ENCODE assay signal across 8 cellular contexts in genomic region chr17:81518785-81519283, GRCh38. TPM values are rescaled to one million over a fixed set of nuclear protein-coding genes. Genes with fewer than 3 reads are reported as not detected.
DNase-seq lines count a peak whose midpoint lies in the region; ATAC-seq and TF ChIP-seq lines count a peak whose summit lies in the region.

No MANE protein-coding gene starts in this region.

- H3K9me3 ChIP-seq in PC-9 (ENCODE audit: insufficient read depth, low read depth), result no peaks in the 10 kb centered on the region
- H3K9me3 ChIP-seq in endodermal cell (ENCODE audit: control insufficient read depth, low read length), result no peaks in the 10 kb centered on the region

- H3K9me3 Mint-ChIP-seq in endodermal cell (no peaks in the 10 kb centered on the region), naive B cell (no peaks in the 10 kb centered on the region)

- peaks cover 20% of the 10 kb centered on the region for H3K4me1 Mint-ChIP-seq in endodermal cell
- peaks cover 12 to 44% (median 41%) of the 10 kb centered on the region in 3 donors for H3K4me1 Mint-ChIP-seq in naive B cell

- peak overlapping the region; percentile 80 for H3K4me2 ChIP-seq in PC-9

- CTCF ChIA-PET in PC-9 (lab: Charles Lee), result interaction anchor here (0.9 kb wide), 1 partner anchor 19 kb away, joined by 4 read pairs; no protein-coding TSS in a partner anchor

- peaks cover 5% of the 10 kb centered on the region for H3K36me3 Mint-ChIP-seq in endodermal cell (ENCODE audit: low read depth)
- H3K36me3 Mint-ChIP-seq in naive B cell, result no peaks in the 10 kb centered on the region

- H3K27ac ChIP-seq in PC-9, result peak overlapping the region; percentile 26; the same call in 1 of the 2 replicates
- H3K27ac ChIP-seq in endodermal cell (ENCODE audit: low read depth, low read length), result no peak overlapping the region

- H3K27me3 ChIP-seq in PC-9 (ENCODE audit: insufficient read depth, low read depth), result no peaks in the 10 kb centered on the region
- peaks cover 8% of the 10 kb centered on the region for H3K27me3 ChIP-seq in endodermal cell (ENCODE audit: control insufficient read depth, insufficient read depth, low read length, poor library complexity, severe bottlenecking)

- H3K4me1 ChIP-seq in PC-9 (replicated peaks; ENCODE audit: insufficient read depth) (peaks cover 25% of the 10 kb centered on the region), endodermal cell (ENCODE audit: control insufficient read depth, insufficient read depth, low read length) (peaks cover 17% of the 10 kb centered on the region)

- H3F3A ChIP-seq in PC-9 (ENCODE audit: insufficient read depth, low read depth), result peaks cover 23% of the 10 kb centered on the region

- peaks cover 20% of the 10 kb centered on the region for H3K79me2 ChIP-seq in PC-9 (ENCODE audit: low read depth)

- BruUV-seq in PC-9 (replicated peaks; lab: Mats Ljungman, UMichigan), result no TSS peak

- H3K27ac Mint-ChIP-seq in endodermal cell, result no peak overlapping the region
- peak overlapping the region in 3 of 6 donors; percentile 95 to 99 (median 96) for H3K27ac Mint-ChIP-seq in naive B cell

- H3K4me3 Mint-ChIP-seq in endodermal cell (peak overlapping the region; percentile 43), naive B cell (peak overlapping the region; percentile 93 to 97 (median 96))

- peak overlapping the region; percentile 65; the same call in 1 of the 2 replicates for H3K4me3 ChIP-seq in PC-9
- H3K4me3 ChIP-seq in endodermal cell (ENCODE audit: low read length), result peak overlapping the region; percentile 71

- TF ChIP-seq CTCF in PC-9 (conservative IDR thresholded peaks at IDR 0.05), result no peak
- TF ChIP-seq CTCF in endodermal cell (conservative IDR thresholded peaks at IDR 0.05), result no peak

- H4K20me1 ChIP-seq in PC-9 (ENCODE audit: insufficient read depth), result no peaks in the 10 kb centered on the region

- no peak overlapping the region for H2AFZ ChIP-seq in PC-9

- DNase-seq in NCI-H1417 (lab: John Stamatoyannopoulos, UW) (peak; percentile 33 to 49 (median 47)), NCI-H1417 treated with DMSO at 0.1 percent for 48 hours (lab: John Stamatoyannopoulos, UW) (no peak), PC-9 (peak in 1 of 2 experiments; percentile 78), endodermal cell (peak; percentile 85), naive B cell (no peak), DMS79 treated with DMSO at 0.1 percent for 48 hours (lab: John Stamatoyannopoulos, UW) (no peak), germinal center (ENCODE audit: low spot score) (no peak)

- intact Hi-C loops in PC-9 (cut with micrococcal nuclease; ENCODE audit: unreplicated experiment), result loop anchor here (1.0 to 2.0 kb wide), 3 partner anchors 34 to 82 kb away; partner anchors contain the start of gene FAAP100

- peaks cover 29% of the 10 kb centered on the region for H3K27me3 Mint-ChIP-seq in endodermal cell (ENCODE audit: insufficient read depth)
- no peaks in the 10 kb centered on the region for H3K27me3 Mint-ChIP-seq in naive B cell

- H3K36me3 ChIP-seq in PC-9 (ENCODE audit: low read depth), result no peaks in the 10 kb centered on the region
- H3K36me3 ChIP-seq in endodermal cell (ENCODE audit: control insufficient read depth, insufficient read depth, low read length), result peaks cover 8% of the 10 kb centered on the region

- H3K9ac ChIP-seq in endodermal cell (ENCODE audit: extremely low read depth, low read length, poor library complexity, severe bottlenecking), result peak overlapping the region; percentile 20

- no peak for ATAC-seq in naive B cell (ENCODE audit: low read depth in 2 of 2)
- ATAC-seq in HG03025 (IDR thresholded peaks at IDR 0.05; ENCODE audit: low FRiP score, unreplicated experiment), result no peak

- no peaks in the 10 kb centered on the region for H3K9me2 ChIP-seq in PC-9 (ENCODE audit: insufficient read depth)

- POLR2A ChIA-PET in PC-9 (lab: Charles Lee; ENCODE audit: unreplicated experiment), result interaction anchor here (0.5 to 1.2 kb wide), 10 partner anchors 9 to 394 kb away, joined by 3 to 27 read pairs (median 4); partner anchors contain the start of gene FSCN2

- WGBS in endodermal cell (ENCODE audit: insufficient coverage in 1 of 2, insufficient read length in 1 of 2), 2 experiments, result 3% methylated on average over 16 to 47 of the region's 47 CpGs

RNA-seq across cellular contexts. Expression of gene ACTG1, which starts 6.2 kb away (rescaled TPM):
- total RNA-seq in PC-9 (2021) (3,629 and 4,502 TPM in 2 replicates), endodermal cell (1,000 to 10,000 TPM; 4,461 to 5,616 TPM)
- 4,463 TPM for polyA plus RNA-seq in endodermal cell (2013, experiment 1 of 2)
- polyA plus RNA-seq in endodermal cell (2013, experiment 2 of 2), result 3,951 TPM
- polyA plus RNA-seq in naive B cell (ENCODE audit: low read depth in 6 of 6), result 1,000 to 10,000 TPM in 1 of 6 donors, 100 to 1,000 TPM in 5; 664 to 1,094 (median 872) TPM

RNA-seq across cellular contexts. Expression of gene FSCN2, which starts 9.3 kb away (rescaled TPM):
- total RNA-seq in PC-9 (2021), result 4.3 and 11.5 TPM in 2 replicates
- 1 to 10 TPM; 1.0 to 1.8 TPM for total RNA-seq in endodermal cell
- 0.50 TPM for polyA plus RNA-seq in endodermal cell (2013, experiment 1 of 2)
- 0.46 TPM for polyA plus RNA-seq in endodermal cell (2013, experiment 2 of 2)
- under 1 TPM in 5 of 6 donors, not detected in 1; 0.17 to 0.59 (median 0.39) TPM for polyA plus RNA-seq in naive B cell (ENCODE audit: low read depth in 6 of 6)

RNA-seq across cellular contexts. Expression of gene FAAP100, which starts 33.3 kb away (rescaled TPM):
- total RNA-seq in PC-9 (2021) (34.0 and 43.8 TPM in 2 replicates), endodermal cell (10 to 100 TPM; 34.5 to 39.5 TPM)
- 25.9 TPM for polyA plus RNA-seq in endodermal cell (2013, experiment 1 of 2)
- 24.1 TPM for polyA plus RNA-seq in endodermal cell (2013, experiment 2 of 2)
- polyA plus RNA-seq in naive B cell (ENCODE audit: low read depth in 6 of 6), result 10 to 100 TPM; 12.5 to 31.2 (median 15.1) TPM

Comparison
In these comparisons a context has a peak if more than half of its experiments do, and no peak if none do; other contexts are left out.
1. DNase-seq: peak in NCI-H1417 (3 of 3) and endodermal cell (single experiment); none in NCI-H1417 treated with DMSO at 0.1 percent for 48 hours (single experiment), naive B cell (single experiment), DMS79 treated with DMSO at 0.1 percent for 48 hours (single experiment) and germinal center (single experiment).